Comparison of ENCODE assay signal across 15 cellular contexts in genomic region chr3:46867550-46867898, GRCh38. TPM values are rescaled to one million over a fixed set of nuclear protein-coding genes. Genes with fewer than 3 reads are reported as not detected.
A peak's percentile ranks its signal among the peaks of the same experiment; 100 is the strongest.
DNase-seq lines count a peak whose midpoint lies in the region; ATAC-seq, FAIRE-seq and TF ChIP-seq lines count a peak whose summit lies in the region.
"Had no signal": no experiment of that assay in that cellular context is flagged by ENCODE, and none has a peak within 500 bp of the region (broad histone marks: within the 10 kb centered on the region; RNA-seq: fewer than 3 reads in every experiment).

No MANE protein-coding gene starts in this region.

- no peak overlapping the region for H3K4me3 Mint-ChIP-seq in natural killer cell treated with Interleukin-12 subunit alpha and Interleukin-12 subunit beta and Interleukin-15 and Interleukin-18, amount 100 ng/mL, for 72 hours

- no peaks in the 10 kb centered on the region for H3K9me1 ChIP-seq in K562 (ENCODE audit: control insufficient read depth, insufficient read depth, low read length)

- TF ChIP-seq CTCF in K562 (IDR thresholded peaks at IDR 0.05 in 2 of 3, conservative IDR thresholded peaks at IDR 0.05 in 1 of 3; ENCODE audit: insufficient read depth in 2 of 3, low read depth in 1 of 3, low read length in 3 of 3), result no peak
- no peak for TF ChIP-seq CTCF in transverse colon (IDR thresholded peaks at IDR 0.05)
- TF ChIP-seq CTCF in A673 (conservative IDR thresholded peaks at IDR 0.05; ENCODE audit: low read depth, low read length), result no peak

- no peak for FAIRE-seq in K562 (lab: Jason Lieb, UNC)

- H2AFZ ChIP-seq in K562 (ENCODE audit: low read depth, low read length), result no peak overlapping the region

- peaks cover 0 to 13% of the 10 kb centered on the region in 2 donors for H3K27me3 Mint-ChIP-seq in natural killer cell treated with Interleukin-12 subunit alpha and Interleukin-12 subunit beta and Interleukin-15 and Interleukin-18, amount 100 ng/mL, for 72 hours

- TF ChIP-seq EP300 in K562 (IDR thresholded peaks at IDR 0.05; ENCODE audit: low read length) (no peak), transverse colon (IDR thresholded peaks at IDR 0.05; ENCODE audit: low read depth) (no peak)

- POLR2A ChIA-PET in K562 (lab: Yijun Ruan, JAX) (interaction anchor here (0.6 kb wide), 1 partner anchor 188 kb away, joined by 3 read pairs; no protein-coding TSS in a partner anchor), A673 (lab: Charles Lee; ENCODE audit: low non-redundant PET) (no interaction called here)

- TF ChIP-seq RAD21 in K562 (CRISPR knock-in tag; conservative IDR thresholded peaks at IDR 0.05 in 1 of 2, IDR thresholded peaks at IDR 0.05 in 1 of 2), result no peak

- peaks cover 10 to 54% of the 10 kb centered on the region in 2 experiments; a peak in 4 of 5 replicates for H3K27me3 ChIP-seq in K562 (ENCODE audit: control insufficient read depth in 2 of 2, insufficient read depth in 2 of 2, low read length in 2 of 2)
- no peaks in the 10 kb centered on the region for H3K27me3 ChIP-seq in transverse colon
- no peaks in the 10 kb centered on the region for H3K27me3 ChIP-seq in A673 (replicated peaks; ENCODE audit: insufficient read depth, low read depth, low read length, poor library complexity)
- H3K27me3 ChIP-seq: SJCRH30 had no signal

- H3K9me3 Mint-ChIP-seq in natural killer cell treated with Interleukin-12 subunit alpha and Interleukin-12 subunit beta and Interleukin-15 and Interleukin-18, amount 100 ng/mL, for 72 hours, result no peaks in the 10 kb centered on the region

- 0 out of 4 replicates have a peak overlapping the region, but pooled peaks of 1 of the 2 experiments have one; percentile 17 for H3K9ac ChIP-seq in K562 (ENCODE audit: insufficient read depth in 1 of 2, low read depth in 2 of 2, low read length in 2 of 2)

- peaks cover 24% of the 10 kb centered on the region for H4K20me1 ChIP-seq in K562 (replicated peaks; ENCODE audit: control insufficient read depth, insufficient read depth, low read length)

- CTCF ChIA-PET in K562 (lab: Yijun Ruan, JAX; ENCODE audit: low intra/inter-chr PET ratio) (interaction anchor here (0.8 to 2.5 kb wide), 4 partner anchors 42 to 504 kb away, joined by 3 to 16 read pairs (median 3); no protein-coding TSS in a partner anchor), A673 (lab: Charles Lee) (interaction anchor here (0.7 kb wide), 1 partner anchor 27 kb away, joined by 3 read pairs; no protein-coding TSS in a partner anchor)

- H3K4me1 ChIP-seq in K562 (replicated peaks in 1 of 2; ENCODE audit: control insufficient read depth in 2 of 2, insufficient read depth in 2 of 2, low read length in 2 of 2) (peaks cover 0 to 15% of the 10 kb centered on the region in 2 experiments; a peak in 2 of 5 replicates), transverse colon (peaks cover 13 to 20% (median 15%) of the 10 kb centered on the region in 4 donors), A673 (ENCODE audit: insufficient read depth, low read length, poor library complexity, severe bottlenecking) (no peaks in the 10 kb centered on the region)
- H3K4me1 ChIP-seq: SJCRH30 had no signal

- DNase-seq in K562 (ENCODE audit: extremely low read depth in 1 of 4, low spot score in 3 of 4) (no peak), cardiac septum (ENCODE audit: low spot score) (peak; percentile 94), nucleus accumbens (lab: John Stamatoyannopoulos, UW) (peak in 45 of 56 donors; percentile 5 to 79 (median 35)), transverse colon (peak; percentile 65), HuH-7.5 (ENCODE audit: low spot score) (no peak), A673 (ENCODE audit: low spot score) (no peak), NCI-H2029 (lab: John Stamatoyannopoulos, UW) (no peak)
- no peak for DNase-seq in natural killer cell treated with Interleukin-12 subunit alpha and Interleukin-12 subunit beta and Interleukin-15 and Interleukin-18, amount 100 ng/mL, for 72 hours (ENCODE audit: low spot score)
- DNase-seq: activated CD4-positive, alpha-beta T cell treated with anti-CD3 and anti-CD28 coated beads for 1 hour; activated naive CD4-positive, alpha-beta T cell treated with Interleukin-2 at 50 U/mL for 16 hours; DMS53; mammary epithelial cell; SJCRH30; stimulated activated naive CD4-positive, alpha-beta T cell treated with Interleukin-2 at 50 U/mL for 16 hours had no signal

- in situ Hi-C loops in K562 (cut with MboI), result no loop called here
- in situ Hi-C loops in transverse colon (cut with MboI; ENCODE audit: low pct_ligation_motif_present in 1 of 4, low pct_unique_long_range_greater_than_20kb in 1 of 4, low sequenced_read_pairs in 3 of 4), result loop anchor here in 3 of 4 donors (25.0 kb wide), 3 partner anchors 155 to 495 kb away; partner anchors contain the start of genes PRSS50 (in 1 of the 3) and TMIE (in 1 of the 3)

- no peak overlapping the region for H3K4me2 ChIP-seq in K562 (ENCODE audit: insufficient read depth, low read length)

- H3K9me3 ChIP-seq in K562 (replicated peaks; ENCODE audit: control insufficient read depth, insufficient read depth, low read depth, low read length), result no peaks in the 10 kb centered on the region
- H3K9me3 ChIP-seq in transverse colon, result no peaks in the 10 kb centered on the region
- H3K9me3 ChIP-seq in A673 (ENCODE audit: low read depth, low read length, poor library complexity, severe bottlenecking), result no peaks in the 10 kb centered on the region
- H3K9me3 ChIP-seq: SJCRH30 had no signal

- TF ChIP-seq POLR2A in K562 (conservative IDR thresholded peaks at IDR 0.05), result no peak
- no peak for TF ChIP-seq POLR2A in transverse colon (IDR thresholded peaks at IDR 0.05)

- ATAC-seq in K562, result no peak
- no peak for ATAC-seq in natural killer cell treated with Interleukin-12 subunit alpha and Interleukin-12 subunit beta and Interleukin-15 and Interleukin-18, amount 100 ng/mL, for 72 hours

- H3K79me2 ChIP-seq in K562 (ENCODE audit: control insufficient read depth, insufficient read depth, low read length), result no peaks in the 10 kb centered on the region

- H3K36me3 ChIP-seq in K562 (ENCODE audit: control insufficient read depth, insufficient read depth, low read length), result no peaks in the 10 kb centered on the region
- no peaks in the 10 kb centered on the region for H3K36me3 ChIP-seq in transverse colon
- no peaks in the 10 kb centered on the region for H3K36me3 ChIP-seq in A673 (ENCODE audit: insufficient read depth, low read length, poor library complexity, severe bottlenecking)
- H3K36me3 ChIP-seq: SJCRH30 had no signal

- no TSS peak for BruUV-seq in K562 (replicated peaks; lab: Mats Ljungman, UMichigan)
- BruUV-seq in A673 (replicated peaks; lab: Mats Ljungman, UMichigan), result no TSS peak

- no peak overlapping the region for H3K27ac Mint-ChIP-seq in natural killer cell treated with Interleukin-12 subunit alpha and Interleukin-12 subunit beta and Interleukin-15 and Interleukin-18, amount 100 ng/mL, for 72 hours

- H3K27ac ChIP-seq in K562 (ENCODE audit: extremely low read depth, low read depth, low read length), result no peak overlapping the region
- H3K27ac ChIP-seq in transverse colon, result peak overlapping the region; percentile 39 to 60 (median 48)
- H3K27ac ChIP-seq in A673 (ENCODE audit: low read depth, low read length, poor library complexity, severe bottlenecking), result no peak overlapping the region
- H3K27ac ChIP-seq: SJCRH30 had no signal

- no peaks in the 10 kb centered on the region for H3K4me1 Mint-ChIP-seq in natural killer cell treated with Interleukin-12 subunit alpha and Interleukin-12 subunit beta and Interleukin-15 and Interleukin-18, amount 100 ng/mL, for 72 hours (ENCODE audit: low read depth in 2 of 2)

- no peaks in the 10 kb centered on the region for H3K36me3 Mint-ChIP-seq in natural killer cell treated with Interleukin-12 subunit alpha and Interleukin-12 subunit beta and Interleukin-15 and Interleukin-18, amount 100 ng/mL, for 72 hours

- WGBS in K562 (ENCODE audit: insufficient coverage, low coverage, missing lambda C conversion rate), result 31% methylated on average over 10 of the region's 15 CpGs
- WGBS in transverse colon (ENCODE audit: low coverage in 1 of 2), 2 donors, result 37% methylated on average over 14 of the region's 15 CpGs; no CpG with 5 or more reads in 1 of the 2 donors

- H3K4me3 ChIP-seq in K562 (no peak overlapping the region), transverse colon (no peak overlapping the region), A673 (ENCODE audit: low read depth, low read length, poor library complexity, severe bottlenecking) (no peak overlapping the region)
- H3K4me3 ChIP-seq: SJCRH30 had no signal

- intact Hi-C loops in K562 (cut with micrococcal nuclease) (loop anchor here (10.0 kb wide), 1 partner anchor 507 kb away; no protein-coding TSS in a partner anchor), cardiac septum (cut with DNase I) (loop anchor here (1.0 kb wide), 1 partner anchor 42 kb away; no protein-coding TSS in a partner anchor), transverse colon (cut with DNase I; ENCODE audit: low total_unique reads) (loop anchor here (2.0 to 10.0 kb wide), 3 partner anchors 27 to 163 kb away; partner anchors contain the start of gene TMIE), A673 (cut with micrococcal nuclease; ENCODE audit: unreplicated experiment) (loop anchor here (2.0 to 5.0 kb wide), 2 partner anchors 27 to 40 kb away; no protein-coding TSS in a partner anchor)

RNA-seq across cellular contexts. Expression of gene MYL3, which starts 4.3 kb away (rescaled TPM):
- not detected in 2 replicates for total RNA-seq in K562 (2011; cell fraction: chromatin; rRNA removed; ENCODE audit: low replicate concordance)
- total RNA-seq in K562 (2011; cell fraction: nucleolus; rRNA removed), result not detected in 2 replicates
- total RNA-seq in K562 (2011; cell fraction: nucleoplasm; rRNA removed), result not detected in 2 replicates
- total RNA-seq in K562 (2014; rRNA removed) (0.14 TPM in 1 of 2 replicates, not detected in the other), K562 (2014; rRNA removed; fragmentation: Illumina TruSeq; extraction: Trizol) (not detected in 2 replicates), K562 (2015; rRNA removed; fragmentation: Illumina TruSeq; extraction: Trizol) (not detected in 2 replicates), K562 (2021) (not detected in 2 replicates), cardiac septum (3,804 TPM), transverse colon (10 to 100 TPM in 1 of 4 donors, 1 to 10 TPM in 1, under 1 TPM in 1, not detected in 1; 0.82 to 16.1 (median 1.4) TPM), A673 (2021) (not detected in 2 replicates)
- polyA plus RNA-seq in K562 (2011; rRNA removed) (not detected in 2 replicates), K562 (2014; fragmentation: Illumina TruSeq; extraction: Trizol) (not detected in 2 replicates), K562 (2014; fragmentation: Nextera tagmentation; extraction: Ambion mirVana) (under 1 TPM in 1 of 2 experiments, not detected in 1; 0.45 TPM), K562 (2014; rRNA removed) (not detected in 2 replicates)
- polyA plus RNA-seq in K562 (2011; cell fraction: cytosol; rRNA removed), result not detected in 2 replicates
- not detected in 2 replicates for polyA plus RNA-seq in K562 (2011; cell fraction: nucleus; rRNA removed)
- polyA plus RNA-seq in K562 (2012), result not detected in 2 replicates
- polyA minus RNA-seq in K562 (2011; rRNA and poly(A)+ RNA removed), result not detected in 2 replicates
- not detected in 2 replicates for polyA minus RNA-seq in K562 (2011; cell fraction: cytosol; rRNA and poly(A)+ RNA removed)
- not detected in 2 replicates for polyA minus RNA-seq in K562 (2011; cell fraction: nucleus; rRNA and poly(A)+ RNA removed)
- not detected for total RNA-seq in natural killer cell treated with Interleukin-12 subunit alpha and Interleukin-12 subunit beta and Interleukin-15 and Interleukin-18, amount 100 ng/mL, for 72 hours
- total RNA-seq: mammary epithelial cell, NCI-H460, SJCRH30 had no signal
- polyA plus RNA-seq: mammary epithelial cell had no signal

RNA-seq across cellular contexts. Expression of gene PTH1R, which starts 10.0 kb away (rescaled TPM):
- not detected in 2 replicates for total RNA-seq in K562 (2011; cell fraction: chromatin; rRNA removed; ENCODE audit: low replicate concordance)
- total RNA-seq in K562 (2011; cell fraction: nucleolus; rRNA removed), result not detected in 2 replicates
- total RNA-seq in K562 (2011; cell fraction: nucleoplasm; rRNA removed), result not detected in 2 replicates
- total RNA-seq in K562 (2014; rRNA removed) (not detected in 2 replicates), K562 (2014; rRNA removed; fragmentation: Illumina TruSeq; extraction: Trizol) (not detected in 2 replicates), K562 (2015; rRNA removed; fragmentation: Illumina TruSeq; extraction: Trizol) (not detected in 2 replicates), K562 (2021) (not detected in 2 replicates), cardiac septum (5.4 TPM), transverse colon (1 to 10 TPM in 2 of 4 donors, under 1 TPM in 1, not detected in 1; 0.60 to 2.5 (median 1.4) TPM), A673 (2021) (1.2 and 1.7 TPM in 2 replicates)
- polyA plus RNA-seq in K562 (2011; rRNA removed) (not detected in 2 replicates), K562 (2014; fragmentation: Illumina TruSeq; extraction: Trizol) (not detected in 2 replicates), K562 (2014; fragmentation: Nextera tagmentation; extraction: Ambion mirVana) (not detected), K562 (2014; rRNA removed) (not detected in 2 replicates)
- polyA plus RNA-seq in K562 (2011; cell fraction: cytosol; rRNA removed), result not detected in 2 replicates
- not detected in 2 replicates for polyA plus RNA-seq in K562 (2011; cell fraction: nucleus; rRNA removed)
- polyA plus RNA-seq in K562 (2012), result not detected in 2 replicates
- not detected in 2 replicates for polyA minus RNA-seq in K562 (2011; rRNA and poly(A)+ RNA removed)
- polyA minus RNA-seq in K562 (2011; cell fraction: cytosol; rRNA and poly(A)+ RNA removed), result not detected in 2 replicates
- not detected in 2 replicates for polyA minus RNA-seq in K562 (2011; cell fraction: nucleus; rRNA and poly(A)+ RNA removed)
- total RNA-seq in natural killer cell treated with Interleukin-12 subunit alpha and Interleukin-12 subunit beta and Interleukin-15 and Interleukin-18, amount 100 ng/mL, for 72 hours, result not detected
- polyA plus RNA-seq: mammary epithelial cell had no signal

Comparison
In these comparisons a context has a peak if more than half of its experiments do, and no peak if none do; other contexts are left out.
1. DNase-seq: peak in cardiac septum (single experiment), nucleus accumbens (45 of 56) and transverse colon (single experiment); none in K562 (0 of 4), natural killer cell treated with Interleukin-12 subunit alpha and Interleukin-12 subunit beta and Interleukin-15 and Interleukin-18, amount 100 ng/mL, for 72 hours (single experiment), HuH-7.5 (single experiment), A673 (single experiment) and NCI-H2029 (single experiment).
2. H3K27ac ChIP-seq: peak in transverse colon (4 of 4); none in K562 (single experiment) and A673 (single experiment).
3. RNA of gene MYL3, which starts 4.3 kb away (total RNA-seq): 3,804 TPM in cardiac septum (single experiment); 0.82 to 16.1 TPM in transverse colon, 0.14 TPM in K562, not detected in natural killer cell treated with Interleukin-12 subunit alpha and Interleukin-12 subunit beta and Interleukin-15 and Interleukin-18, amount 100 ng/mL, for 72 hours and not detected in A673; every median in the first group is over 100 times any median in the second.